ENCODE assay signal across 11 cellular contexts in the genomic region with DNA sequence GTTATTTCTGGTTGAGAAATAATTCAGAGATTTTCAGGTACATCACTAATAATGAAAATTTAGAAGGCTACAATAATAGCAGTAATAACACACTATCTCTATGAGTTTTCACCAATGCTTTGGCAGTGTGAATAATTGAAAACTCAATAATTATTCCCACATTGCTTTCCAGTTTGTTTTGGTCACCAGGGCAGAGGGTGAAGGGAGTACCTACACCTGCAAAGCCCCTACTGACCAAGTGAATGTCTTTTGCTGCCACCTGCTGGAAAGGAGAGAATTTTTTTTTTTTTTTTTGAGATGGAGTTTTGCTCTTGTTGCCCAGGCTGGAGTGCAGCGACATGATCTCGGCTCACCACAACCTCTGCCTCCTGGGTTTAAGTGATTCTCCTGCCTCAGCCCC. TPM values are rescaled to one million over a fixed set of nuclear protein-coding genes. Genes with fewer than 3 reads are reported as not detected.
DNase-seq lines count a peak whose midpoint lies in the region; ATAC-seq and TF ChIP-seq lines count a peak whose summit lies in the region.
"Had no signal": no experiment of that assay in that cellular context is flagged by ENCODE, and none has a peak within 500 bp of the region (broad histone marks: within the 10 kb centered on the region; RNA-seq: fewer than 3 reads in every experiment).

No MANE protein-coding gene starts in this region.

- TF ChIP-seq POLR2A in vagina (IDR thresholded peaks at IDR 0.05): no peak

- intact Hi-C loops in vagina (cut with DNase I): no loop called here

- H3K27ac Mint-ChIP-seq in natural killer cell treated with Interleukin-12 subunit alpha and Interleukin-12 subunit beta and Interleukin-15 and Interleukin-18, amount 100 ng/mL, for 72 hours: no peak overlapping the region
- H3K27ac Mint-ChIP-seq: immature natural killer cell had no signal

- H3K27me3 ChIP-seq in BE2C: peaks cover 27% of the 10 kb centered on the region
- no peaks in the 10 kb centered on the region; the same call in 1 of the 2 replicates for H3K27me3 ChIP-seq in OCI-LY3 (ENCODE audit: low read depth, low read length)
- no peaks in the 10 kb centered on the region for H3K27me3 ChIP-seq in vagina

- H3K27me3 Mint-ChIP-seq in natural killer cell treated with Interleukin-12 subunit alpha and Interleukin-12 subunit beta and Interleukin-15 and Interleukin-18, amount 100 ng/mL, for 72 hours: peaks cover 32 to 35% of the 10 kb centered on the region in 2 donors

- peaks cover 4 to 7% of the 10 kb centered on the region in 2 donors for H3K4me1 Mint-ChIP-seq in natural killer cell treated with Interleukin-12 subunit alpha and Interleukin-12 subunit beta and Interleukin-15 and Interleukin-18, amount 100 ng/mL, for 72 hours (ENCODE audit: low read depth in 2 of 2)

- DNase-seq in BE2C (no peak), GM20000 (ENCODE audit: low spot score) (peak; percentile 55), fibroblast of pulmonary artery (ENCODE audit: low read depth) (peak; percentile 10), vagina (ENCODE audit: extremely low spot score in 2 of 2) (no peak), midbrain (lab: John Stamatoyannopoulos, UW) (no peak)
- DNase-seq in natural killer cell treated with Interleukin-12 subunit alpha and Interleukin-12 subunit beta and Interleukin-15 and Interleukin-18, amount 100 ng/mL, for 72 hours (ENCODE audit: low spot score): no peak
- DNase-seq: immature natural killer cell; stimulated activated CD4-positive, alpha-beta T cell treated with anti-CD3 and anti-CD28 coated beads, Interleukin-1b, Interleukin-23, amount 100 ng/mL, for 48 hours had no signal

- ATAC-seq in natural killer cell treated with Interleukin-12 subunit alpha and Interleukin-12 subunit beta and Interleukin-15 and Interleukin-18, amount 100 ng/mL, for 72 hours: no peak
- no peak for ATAC-seq in GM18502 (IDR thresholded peaks at IDR 0.05; ENCODE audit: poor library complexity, unreplicated experiment)

- H3K9me3 Mint-ChIP-seq in natural killer cell treated with Interleukin-12 subunit alpha and Interleukin-12 subunit beta and Interleukin-15 and Interleukin-18, amount 100 ng/mL, for 72 hours: no peaks in the 10 kb centered on the region

- no peak overlapping the region for H3K4me3 ChIP-seq in BE2C (ENCODE audit: low read depth, low read length)
- H3K4me3 ChIP-seq in OCI-LY3 (ENCODE audit: low read length): no peak overlapping the region
- H3K4me3 ChIP-seq in fibroblast of pulmonary artery (replicated peaks; ENCODE audit: low read depth, low read length): no peak overlapping the region
- no peak overlapping the region for H3K4me3 ChIP-seq in vagina

- no peak overlapping the region for H3K4me3 Mint-ChIP-seq in natural killer cell treated with Interleukin-12 subunit alpha and Interleukin-12 subunit beta and Interleukin-15 and Interleukin-18, amount 100 ng/mL, for 72 hours
- H3K4me3 Mint-ChIP-seq: immature natural killer cell had no signal

- H3K79me2 ChIP-seq in OCI-LY3 (ENCODE audit: low read length): no peaks in the 10 kb centered on the region

- no peak overlapping the region for H3K4me2 ChIP-seq in OCI-LY3 (ENCODE audit: low read length)

- H4K20me1 ChIP-seq in OCI-LY3 (ENCODE audit: insufficient read depth, low read length): no peaks in the 10 kb centered on the region

- TF ChIP-seq CTCF in BE2C (IDR thresholded peaks at IDR 0.05; ENCODE audit: low read depth, low read length): peak; percentile 52
- peak; percentile 17 for TF ChIP-seq CTCF in GM20000 (IDR thresholded peaks at IDR 0.05; ENCODE audit: extremely low read depth, missing control alignments)
- TF ChIP-seq CTCF in OCI-LY3 (IDR thresholded peaks at IDR 0.05; ENCODE audit: low read depth, low read length): peak; percentile 44
- TF ChIP-seq CTCF in fibroblast of pulmonary artery (IDR thresholded peaks at IDR 0.05; ENCODE audit: low read length, missing control alignments): peak; percentile 34
- no peak for TF ChIP-seq CTCF in vagina (IDR thresholded peaks at IDR 0.05)

- H3K36me3 ChIP-seq in BE2C (no peaks in the 10 kb centered on the region), OCI-LY3 (replicated peaks; ENCODE audit: low read depth, low read length) (no peaks in the 10 kb centered on the region), vagina (no peaks in the 10 kb centered on the region)

- peaks cover 5% of the 10 kb centered on the region for H3K36me3 Mint-ChIP-seq in natural killer cell treated with Interleukin-12 subunit alpha and Interleukin-12 subunit beta and Interleukin-15 and Interleukin-18, amount 100 ng/mL, for 72 hours
- H3K36me3 Mint-ChIP-seq: immature natural killer cell had no signal

- H3K9me3 ChIP-seq in BE2C: no peaks in the 10 kb centered on the region
- no peaks in the 10 kb centered on the region for H3K9me3 ChIP-seq in OCI-LY3 (ENCODE audit: insufficient read depth, low read length)
- H3K9me3 ChIP-seq in vagina: no peaks in the 10 kb centered on the region

- H3K27ac ChIP-seq in OCI-LY3 (ENCODE audit: low read length): no peak overlapping the region
- H3K27ac ChIP-seq in vagina: no peak overlapping the region
- H3K27ac ChIP-seq: HL-60 had no signal

- H3K9ac ChIP-seq in OCI-LY3 (ENCODE audit: low read length): no peak overlapping the region

- no peak overlapping the region for H2AFZ ChIP-seq in OCI-LY3 (ENCODE audit: low read depth, low read length)

- no peaks in the 10 kb centered on the region; the same call in 1 of the 2 replicates for H3K4me1 ChIP-seq in BE2C
- H3K4me1 ChIP-seq in OCI-LY3 (ENCODE audit: low read length): 0 out of 2 replicates have a peak, but pooled peaks cover 3% of the 10 kb centered on the region
- H3K4me1 ChIP-seq in vagina: no peaks in the 10 kb centered on the region

RNA-seq across cellular contexts. Expression of a gene that starts 3.2 kb away (rescaled TPM):
- 17.8 TPM for polyA plus RNA-seq in BE2C (2012; ENCODE audit: insufficient read depth, insufficient read length, low read depth)
- 0.49 TPM for total RNA-seq in vagina
- total RNA-seq in natural killer cell treated with Interleukin-12 subunit alpha and Interleukin-12 subunit beta and Interleukin-15 and Interleukin-18, amount 100 ng/mL, for 72 hours: not detected
- polyA plus RNA-seq: immature natural killer cell had no signal

Comparison
In these comparisons a context has a peak if more than half of its experiments do, and no peak if none do; other contexts are left out.
1. DNase-seq: peak in GM20000 (single experiment) and fibroblast of pulmonary artery (single experiment); none in BE2C (single experiment), vagina (0 of 2), midbrain (single experiment) and natural killer cell treated with Interleukin-12 subunit alpha and Interleukin-12 subunit beta and Interleukin-15 and Interleukin-18, amount 100 ng/mL, for 72 hours (single experiment).
2. CTCF ChIP-seq: peak in BE2C (single experiment), GM20000 (single experiment), OCI-LY3 (single experiment) and fibroblast of pulmonary artery (single experiment); none in vagina (0 of 3).